16 cellular contexts compared by ENCODE assay signal in genomic region chr14:50122291-50122690, GRCh38.
DNase-seq lines count a peak whose midpoint lies in the region.
"Had no signal": no experiment of that assay in that cellular context is flagged by ENCODE, and none has a peak within 500 bp of the region (broad histone marks: within the 10 kb centered on the region; RNA-seq: fewer than 3 reads in every experiment).

No MANE protein-coding gene starts in this region.

- H3K36me3 Mint-ChIP-seq in T-helper 2 cell treated with Interferon-gamma antibody and Interleukin-4, amounts not matched to agents 5 μg/mL and 100 μg/mL, for 36 hours (ENCODE audit: low read depth): peaks cover 14% of the 10 kb centered on the region

- peaks cover 2% of the 10 kb centered on the region for H3K4me1 Mint-ChIP-seq in T-helper 2 cell treated with Interferon-gamma antibody and Interleukin-4, amounts not matched to agents 5 μg/mL and 100 μg/mL, for 36 hours (ENCODE audit: low read depth)

- H3K4me3 Mint-ChIP-seq in T-helper 2 cell treated with Interferon-gamma antibody and Interleukin-4, amounts not matched to agents 5 μg/mL and 100 μg/mL, for 36 hours: no peak overlapping the region
- H3K4me3 Mint-ChIP-seq: CD4-positive, alpha-beta T cell had no signal

- H3K27me3 Mint-ChIP-seq in T-helper 2 cell treated with Interferon-gamma antibody and Interleukin-4, amounts not matched to agents 5 μg/mL and 100 μg/mL, for 36 hours (ENCODE audit: low read depth): no peaks in the 10 kb centered on the region
- H3K27me3 Mint-ChIP-seq: CD4-positive, alpha-beta T cell had no signal

- H3K27ac Mint-ChIP-seq in T-helper 2 cell treated with Interferon-gamma antibody and Interleukin-4, amounts not matched to agents 5 μg/mL and 100 μg/mL, for 36 hours: no peak overlapping the region
- H3K27ac Mint-ChIP-seq: CD4-positive, alpha-beta T cell had no signal

- no peaks in the 10 kb centered on the region for H3K9me3 Mint-ChIP-seq in T-helper 2 cell treated with Interferon-gamma antibody and Interleukin-4, amounts not matched to agents 5 μg/mL and 100 μg/mL, for 36 hours
- H3K9me3 Mint-ChIP-seq: CD4-positive, alpha-beta T cell had no signal

- DNase-seq in NCI-H2029 (lab: John Stamatoyannopoulos, UW) (peak; percentile 17), NCI-H2029 treated with DMSO at 0.1 percent for 48 hours (lab: John Stamatoyannopoulos, UW) (no peak), astrocyte of the hippocampus (ENCODE audit: low read depth, low spot score) (peak; percentile 13), kidney glomerular epithelial cell (lab: John Stamatoyannopoulos, UW) (peak; percentile 82), substantia nigra (lab: John Stamatoyannopoulos, UW) (no peak), NCI-H1105 (lab: John Stamatoyannopoulos, UW) (no peak), HuH-7.5 (ENCODE audit: low spot score) (no peak)
- no peak for DNase-seq in T-helper 2 cell treated with Interferon-gamma antibody and Interleukin-4, amounts not matched to agents 5 μg/mL and 100 μg/mL, for 36 hours (ENCODE audit: low spot score)
- DNase-seq: BE2C; CD4-positive, alpha-beta T cell; DMS79; H7; NCI-H526 treated with DMSO at 0.1 percent for 48 hours; SJCRH30 had no signal

- peak overlapping the region; percentile 37 for H3K27ac ChIP-seq in substantia nigra (ENCODE audit: low read depth, low read length, poor library complexity, severe bottlenecking)
- H3K27ac ChIP-seq: 22Rv1, RWPE1, SJCRH30 had no signal

Comparison
In these comparisons a context has a peak if more than half of its experiments do, and no peak if none do; other contexts are left out.
1. DNase-seq: peak in NCI-H2029 (single experiment), astrocyte of the hippocampus (single experiment) and kidney glomerular epithelial cell (single experiment); none in NCI-H2029 treated with DMSO at 0.1 percent for 48 hours (single experiment), substantia nigra (0 of 49), T-helper 2 cell treated with Interferon-gamma antibody and Interleukin-4, amounts not matched to agents 5 μg/mL and 100 μg/mL, for 36 hours (single experiment), NCI-H1105 (single experiment) and HuH-7.5 (single experiment).